ENCODE assay signal across 1 cellular context in the genomic region with DNA sequence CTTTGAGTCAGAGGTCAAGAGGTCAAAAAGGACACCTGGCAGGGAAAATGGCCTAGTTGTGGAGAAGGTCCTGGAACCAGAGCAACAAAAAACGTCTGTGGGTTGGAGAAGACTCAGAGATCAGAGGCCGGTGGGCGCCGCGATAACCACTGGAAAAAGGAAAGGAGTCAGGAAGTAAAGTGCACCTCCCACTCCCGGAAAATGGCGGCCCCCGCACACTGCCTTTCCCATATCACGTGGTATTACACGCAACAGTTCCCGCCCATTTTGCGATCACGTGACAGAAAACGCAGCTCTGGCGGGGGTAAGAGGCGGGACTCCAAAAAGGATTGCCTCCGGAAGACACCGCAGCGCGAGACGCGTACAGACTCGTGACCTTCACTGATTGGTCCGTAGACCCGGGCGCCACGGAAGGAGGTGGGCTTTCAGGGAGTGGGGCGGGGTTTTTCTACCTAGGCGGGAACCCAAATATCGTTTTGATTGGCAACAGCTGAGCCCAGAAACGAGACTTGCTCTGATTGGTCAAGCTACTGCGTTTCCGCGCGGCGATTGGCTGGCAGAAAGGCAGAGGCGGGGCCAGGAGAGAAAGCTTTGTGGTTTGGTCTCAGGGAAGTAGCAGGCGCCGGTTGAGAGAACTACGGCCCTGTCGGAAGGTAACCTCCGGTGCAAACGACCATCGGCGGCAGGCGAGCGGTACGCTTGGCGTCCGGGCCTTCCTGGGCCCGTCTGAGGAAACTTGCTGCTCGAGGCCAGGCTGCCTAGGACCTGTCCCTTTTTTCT.
A peak's percentile ranks its signal among the peaks of the same experiment; 100 is the strongest.
TF ChIP-seq lines count a peak whose summit lies in the region.

A gene with protein sequence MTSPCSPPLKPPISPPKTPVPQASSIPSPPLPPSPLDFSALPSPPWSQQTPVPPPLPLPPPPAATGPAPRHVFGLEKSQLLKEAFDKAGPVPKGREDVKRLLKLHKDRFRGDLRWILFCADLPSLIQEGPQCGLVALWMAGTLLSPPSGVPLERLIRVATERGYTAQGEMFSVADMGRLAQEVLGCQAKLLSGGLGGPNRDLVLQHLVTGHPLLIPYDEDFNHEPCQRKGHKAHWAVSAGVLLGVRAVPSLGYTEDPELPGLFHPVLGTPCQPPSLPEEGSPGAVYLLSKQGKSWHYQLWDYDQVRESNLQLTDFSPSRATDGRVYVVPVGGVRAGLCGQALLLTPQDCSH (minus strand): TSS at position 193 of the 780 bp plus-strand sequence. CDS start 674 bp downstream, outside the sequence.

TF ChIP-seq in GM12878, 131 proteins besides CTCF, POLR2A, EP300 and RAD21 (continued from another document):
- peak in 1 of 2 experiments; percentile 71; a peak in 1 of 4 replicates for TF ChIP-seq CEBPB (IDR thresholded peaks at IDR 0.05; ENCODE audit: borderline replicate concordance in 1 of 2, low read depth in 2 of 2, low read length in 2 of 2)
- no peak for TF ChIP-seq NFXL1 (IDR thresholded peaks at IDR 0.05; ENCODE audit: borderline replicate concordance)
- no peak for TF ChIP-seq NR2C2 (IDR thresholded peaks at IDR 0.05; ENCODE audit: borderline replicate concordance, control insufficient read depth, insufficient read length, low read depth)
- TF ChIP-seq, protein P1, sequence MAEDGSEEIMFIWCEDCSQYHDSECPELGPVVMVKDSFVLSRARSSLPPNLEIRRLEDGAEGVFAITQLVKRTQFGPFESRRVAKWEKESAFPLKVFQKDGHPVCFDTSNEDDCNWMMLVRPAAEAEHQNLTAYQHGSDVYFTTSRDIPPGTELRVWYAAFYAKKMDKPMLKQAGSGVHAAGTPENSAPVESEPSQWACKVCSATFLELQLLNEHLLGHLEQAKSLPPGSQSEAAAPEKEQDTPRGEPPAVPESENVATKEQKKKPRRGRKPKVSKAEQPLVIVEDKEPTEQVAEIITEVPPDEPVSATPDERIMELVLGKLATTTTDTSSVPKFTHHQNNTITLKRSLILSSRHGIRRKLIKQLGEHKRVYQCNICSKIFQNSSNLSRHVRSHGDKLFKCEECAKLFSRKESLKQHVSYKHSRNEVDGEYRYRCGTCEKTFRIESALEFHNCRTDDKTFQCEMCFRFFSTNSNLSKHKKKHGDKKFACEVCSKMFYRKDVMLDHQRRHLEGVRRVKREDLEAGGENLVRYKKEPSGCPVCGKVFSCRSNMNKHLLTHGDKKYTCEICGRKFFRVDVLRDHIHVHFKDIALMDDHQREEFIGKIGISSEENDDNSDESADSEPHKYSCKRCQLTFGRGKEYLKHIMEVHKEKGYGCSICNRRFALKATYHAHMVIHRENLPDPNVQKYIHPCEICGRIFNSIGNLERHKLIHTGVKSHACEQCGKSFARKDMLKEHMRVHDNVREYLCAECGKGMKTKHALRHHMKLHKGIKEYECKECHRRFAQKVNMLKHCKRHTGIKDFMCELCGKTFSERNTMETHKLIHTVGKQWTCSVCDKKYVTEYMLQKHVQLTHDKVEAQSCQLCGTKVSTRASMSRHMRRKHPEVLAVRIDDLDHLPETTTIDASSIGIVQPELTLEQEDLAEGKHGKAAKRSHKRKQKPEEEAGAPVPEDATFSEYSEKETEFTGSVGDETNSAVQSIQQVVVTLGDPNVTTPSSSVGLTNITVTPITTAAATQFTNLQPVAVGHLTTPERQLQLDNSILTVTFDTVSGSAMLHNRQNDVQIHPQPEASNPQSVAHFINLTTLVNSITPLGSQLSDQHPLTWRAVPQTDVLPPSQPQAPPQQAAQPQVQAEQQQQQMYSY (CRISPR knock-in tag; IDR thresholded peaks at IDR 0.05), result peak; percentile 93
- TF ChIP-seq, protein P2, sequence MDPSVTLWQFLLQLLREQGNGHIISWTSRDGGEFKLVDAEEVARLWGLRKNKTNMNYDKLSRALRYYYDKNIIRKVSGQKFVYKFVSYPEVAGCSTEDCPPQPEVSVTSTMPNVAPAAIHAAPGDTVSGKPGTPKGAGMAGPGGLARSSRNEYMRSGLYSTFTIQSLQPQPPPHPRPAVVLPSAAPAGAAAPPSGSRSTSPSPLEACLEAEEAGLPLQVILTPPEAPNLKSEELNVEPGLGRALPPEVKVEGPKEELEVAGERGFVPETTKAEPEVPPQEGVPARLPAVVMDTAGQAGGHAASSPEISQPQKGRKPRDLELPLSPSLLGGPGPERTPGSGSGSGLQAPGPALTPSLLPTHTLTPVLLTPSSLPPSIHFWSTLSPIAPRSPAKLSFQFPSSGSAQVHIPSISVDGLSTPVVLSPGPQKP (IDR thresholded peaks at IDR 0.05; ENCODE audit: low read depth, low read length), result no peak; the same call in 1 of the 2 replicates
- TF ChIP-seq, protein P3, sequence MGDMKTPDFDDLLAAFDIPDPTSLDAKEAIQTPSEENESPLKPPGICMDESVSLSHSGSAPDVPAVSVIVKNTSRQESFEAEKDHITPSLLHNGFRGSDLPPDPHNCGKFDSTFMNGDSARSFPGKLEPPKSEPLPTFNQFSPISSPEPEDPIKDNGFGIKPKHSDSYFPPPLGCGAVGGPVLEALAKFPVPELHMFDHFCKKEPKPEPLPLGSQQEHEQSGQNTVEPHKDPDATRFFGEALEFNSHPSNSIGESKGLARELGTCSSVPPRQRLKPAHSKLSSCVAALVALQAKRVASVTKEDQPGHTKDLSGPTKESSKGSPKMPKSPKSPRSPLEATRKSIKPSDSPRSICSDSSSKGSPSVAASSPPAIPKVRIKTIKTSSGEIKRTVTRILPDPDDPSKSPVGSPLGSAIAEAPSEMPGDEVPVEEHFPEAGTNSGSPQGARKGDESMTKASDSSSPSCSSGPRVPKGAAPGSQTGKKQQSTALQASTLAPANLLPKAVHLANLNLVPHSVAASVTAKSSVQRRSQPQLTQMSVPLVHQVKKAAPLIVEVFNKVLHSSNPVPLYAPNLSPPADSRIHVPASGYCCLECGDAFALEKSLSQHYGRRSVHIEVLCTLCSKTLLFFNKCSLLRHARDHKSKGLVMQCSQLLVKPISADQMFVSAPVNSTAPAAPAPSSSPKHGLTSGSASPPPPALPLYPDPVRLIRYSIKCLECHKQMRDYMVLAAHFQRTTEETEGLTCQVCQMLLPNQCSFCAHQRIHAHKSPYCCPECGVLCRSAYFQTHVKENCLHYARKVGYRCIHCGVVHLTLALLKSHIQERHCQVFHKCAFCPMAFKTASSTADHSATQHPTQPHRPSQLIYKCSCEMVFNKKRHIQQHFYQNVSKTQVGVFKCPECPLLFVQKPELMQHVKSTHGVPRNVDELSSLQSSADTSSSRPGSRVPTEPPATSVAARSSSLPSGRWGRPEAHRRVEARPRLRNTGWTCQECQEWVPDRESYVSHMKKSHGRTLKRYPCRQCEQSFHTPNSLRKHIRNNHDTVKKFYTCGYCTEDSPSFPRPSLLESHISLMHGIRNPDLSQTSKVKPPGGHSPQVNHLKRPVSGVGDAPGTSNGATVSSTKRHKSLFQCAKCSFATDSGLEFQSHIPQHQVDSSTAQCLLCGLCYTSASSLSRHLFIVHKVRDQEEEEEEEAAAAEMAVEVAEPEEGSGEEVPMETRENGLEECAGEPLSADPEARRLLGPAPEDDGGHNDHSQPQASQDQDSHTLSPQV (IDR thresholded peaks at IDR 0.05), result no peak
- peak; percentile 96 for TF ChIP-seq NR2C1 (IDR thresholded peaks at IDR 0.05)
- TF ChIP-seq HCFC1 (IDR thresholded peaks at IDR 0.05; ENCODE audit: low read length), result peak; percentile 56
- peak; percentile 99 for TF ChIP-seq YY1 (IDR thresholded peaks at IDR 0.05; ENCODE audit: low read depth, low read length)
- peak; percentile 98 for TF ChIP-seq RFX5 (IDR thresholded peaks at IDR 0.05; ENCODE audit: low read depth, low read length)
- TF ChIP-seq SUPT20H (IDR thresholded peaks at IDR 0.05; ENCODE audit: borderline replicate concordance, control insufficient read depth, low read depth, low read length), result no peak
- no peak; the same call in 1 of the 2 replicates for TF ChIP-seq ZNF217 (IDR thresholded peaks at IDR 0.05)
- no peak for TF ChIP-seq CBX3 (IDR thresholded peaks at IDR 0.05; ENCODE audit: borderline replicate concordance, low read depth)
- TF ChIP-seq, protein P4, sequence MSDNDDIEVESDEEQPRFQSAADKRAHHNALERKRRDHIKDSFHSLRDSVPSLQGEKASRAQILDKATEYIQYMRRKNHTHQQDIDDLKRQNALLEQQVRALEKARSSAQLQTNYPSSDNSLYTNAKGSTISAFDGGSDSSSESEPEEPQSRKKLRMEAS (IDR thresholded peaks at IDR 0.05; ENCODE audit: low read depth, low read length), result peak; percentile 47; the same call in 1 of the 2 replicates
- TF ChIP-seq, protein P5, sequence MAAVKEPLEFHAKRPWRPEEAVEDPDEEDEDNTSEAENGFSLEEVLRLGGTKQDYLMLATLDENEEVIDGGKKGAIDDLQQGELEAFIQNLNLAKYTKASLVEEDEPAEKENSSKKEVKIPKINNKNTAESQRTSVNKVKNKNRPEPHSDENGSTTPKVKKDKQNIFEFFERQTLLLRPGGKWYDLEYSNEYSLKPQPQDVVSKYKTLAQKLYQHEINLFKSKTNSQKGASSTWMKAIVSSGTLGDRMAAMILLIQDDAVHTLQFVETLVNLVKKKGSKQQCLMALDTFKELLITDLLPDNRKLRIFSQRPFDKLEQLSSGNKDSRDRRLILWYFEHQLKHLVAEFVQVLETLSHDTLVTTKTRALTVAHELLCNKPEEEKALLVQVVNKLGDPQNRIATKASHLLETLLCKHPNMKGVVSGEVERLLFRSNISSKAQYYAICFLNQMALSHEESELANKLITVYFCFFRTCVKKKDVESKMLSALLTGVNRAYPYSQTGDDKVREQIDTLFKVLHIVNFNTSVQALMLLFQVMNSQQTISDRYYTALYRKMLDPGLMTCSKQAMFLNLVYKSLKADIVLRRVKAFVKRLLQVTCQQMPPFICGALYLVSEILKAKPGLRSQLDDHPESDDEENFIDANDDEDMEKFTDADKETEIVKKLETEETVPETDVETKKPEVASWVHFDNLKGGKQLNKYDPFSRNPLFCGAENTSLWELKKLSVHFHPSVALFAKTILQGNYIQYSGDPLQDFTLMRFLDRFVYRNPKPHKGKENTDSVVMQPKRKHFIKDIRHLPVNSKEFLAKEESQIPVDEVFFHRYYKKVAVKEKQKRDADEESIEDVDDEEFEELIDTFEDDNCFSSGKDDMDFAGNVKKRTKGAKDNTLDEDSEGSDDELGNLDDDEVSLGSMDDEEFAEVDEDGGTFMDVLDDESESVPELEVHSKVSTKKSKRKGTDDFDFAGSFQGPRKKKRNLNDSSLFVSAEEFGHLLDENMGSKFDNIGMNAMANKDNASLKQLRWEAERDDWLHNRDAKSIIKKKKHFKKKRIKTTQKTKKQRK (IDR thresholded peaks at IDR 0.05; ENCODE audit: low read depth, low read length), result no peak; the same call in 1 of the 2 replicates
- TF ChIP-seq JUNB (IDR thresholded peaks at IDR 0.05), result no peak
- no peak for TF ChIP-seq MYC (IDR thresholded peaks at IDR 0.05; ENCODE audit: insufficient read depth, insufficient read length, insufficient replicate concordance, low read length, severe bottlenecking)
- TF ChIP-seq, protein P6, sequence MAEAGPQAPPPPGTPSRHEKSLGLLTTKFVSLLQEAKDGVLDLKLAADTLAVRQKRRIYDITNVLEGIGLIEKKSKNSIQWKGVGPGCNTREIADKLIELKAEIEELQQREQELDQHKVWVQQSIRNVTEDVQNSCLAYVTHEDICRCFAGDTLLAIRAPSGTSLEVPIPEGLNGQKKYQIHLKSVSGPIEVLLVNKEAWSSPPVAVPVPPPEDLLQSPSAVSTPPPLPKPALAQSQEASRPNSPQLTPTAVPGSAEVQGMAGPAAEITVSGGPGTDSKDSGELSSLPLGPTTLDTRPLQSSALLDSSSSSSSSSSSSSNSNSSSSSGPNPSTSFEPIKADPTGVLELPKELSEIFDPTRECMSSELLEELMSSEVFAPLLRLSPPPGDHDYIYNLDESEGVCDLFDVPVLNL (IDR thresholded peaks at IDR 0.05; ENCODE audit: low read depth, low read length), result peak; percentile 92
- TF ChIP-seq FOS (IDR thresholded peaks at IDR 0.05; ENCODE audit: borderline replicate concordance, extremely low read depth, insufficient read length), result peak; percentile 72
- peak; percentile 66; the same call in 1 of the 2 replicates for TF ChIP-seq TCF3 (IDR thresholded peaks at IDR 0.05; ENCODE audit: borderline replicate concordance, insufficient read depth, low read depth, low read length)
- TF ChIP-seq ASH2L (IDR thresholded peaks at IDR 0.05; ENCODE audit: borderline replicate concordance, low read depth), result 0 out of 2 replicates have a peak, but pooled peaks have one; percentile 54
- TF ChIP-seq, protein P7, sequence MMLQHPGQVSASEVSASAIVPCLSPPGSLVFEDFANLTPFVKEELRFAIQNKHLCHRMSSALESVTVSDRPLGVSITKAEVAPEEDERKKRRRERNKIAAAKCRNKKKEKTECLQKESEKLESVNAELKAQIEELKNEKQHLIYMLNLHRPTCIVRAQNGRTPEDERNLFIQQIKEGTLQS (IDR thresholded peaks at IDR 0.05; ENCODE audit: borderline replicate concordance, extremely low read depth, low read depth, low read length), result peak; percentile 82; the same call in 1 of the 2 replicates
- peak; percentile 46; the same call in 1 of the 2 replicates for TF ChIP-seq MXI1 (IDR thresholded peaks at IDR 0.05; ENCODE audit: low read depth, low read length)
- 0 out of 4 replicates have a peak, but pooled peaks of 1 of the 2 experiments have one; percentile 40 for TF ChIP-seq SRF (IDR thresholded peaks at IDR 0.05; ENCODE audit: low read depth in 2 of 2, low read length in 2 of 2)
- TF ChIP-seq POU2F2 (IDR thresholded peaks at IDR 0.05; ENCODE audit: borderline replicate concordance, low read depth, low read length), result peak; percentile 67; the same call in 2 of the 3 replicates
- peak; percentile 70 for TF ChIP-seq SREBF1 (IDR thresholded peaks at IDR 0.05; ENCODE audit: low read length)
- peak; percentile 79 for TF ChIP-seq NBN (IDR thresholded peaks at IDR 0.05)
- TF ChIP-seq YBX1 (IDR thresholded peaks at IDR 0.05), result no peak
- TF ChIP-seq, protein P8, sequence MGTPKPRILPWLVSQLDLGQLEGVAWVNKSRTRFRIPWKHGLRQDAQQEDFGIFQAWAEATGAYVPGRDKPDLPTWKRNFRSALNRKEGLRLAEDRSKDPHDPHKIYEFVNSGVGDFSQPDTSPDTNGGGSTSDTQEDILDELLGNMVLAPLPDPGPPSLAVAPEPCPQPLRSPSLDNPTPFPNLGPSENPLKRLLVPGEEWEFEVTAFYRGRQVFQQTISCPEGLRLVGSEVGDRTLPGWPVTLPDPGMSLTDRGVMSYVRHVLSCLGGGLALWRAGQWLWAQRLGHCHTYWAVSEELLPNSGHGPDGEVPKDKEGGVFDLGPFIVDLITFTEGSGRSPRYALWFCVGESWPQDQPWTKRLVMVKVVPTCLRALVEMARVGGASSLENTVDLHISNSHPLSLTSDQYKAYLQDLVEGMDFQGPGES (IDR thresholded peaks at IDR 0.05), result peak; percentile 84
- TF ChIP-seq PML (IDR thresholded peaks at IDR 0.05; ENCODE audit: low read length), result peak; percentile 75; the same call in 1 of the 2 replicates
- no peak for TF ChIP-seq ZNF384 (IDR thresholded peaks at IDR 0.05; ENCODE audit: borderline replicate concordance, low read depth, low read length)
- no peak for TF ChIP-seq ZNF274 (IDR thresholded peaks at IDR 0.05; ENCODE audit: insufficient read depth, insufficient read length)
